ENCODE assay signal across 1 cellular context in genomic region chr2:42127425-42128424, GRCh38.
A peak's percentile ranks its signal among the peaks of the same experiment; 100 is the strongest.
TF ChIP-seq lines count a peak whose summit lies in the region.

No MANE protein-coding gene starts in this region.

TF ChIP-seq in HepG2, 621 proteins besides CTCF, POLR2A, EP300 and RAD21 (continued from another document and continues in another):
- TF ChIP-seq CSRNP2 (CRISPR knock-in tag; conservative IDR thresholded peaks at IDR 0.05; ENCODE audit: low read depth): no peak
- TF ChIP-seq MAX (IDR thresholded peaks at IDR 0.05): peak; percentile 44; the same call in 1 of the 2 replicates
- TF ChIP-seq KDM5B (CRISPR knock-in tag; IDR thresholded peaks at IDR 0.05; ENCODE audit: borderline replicate concordance): no peak
- TF ChIP-seq MED1 (CRISPR knock-in tag; IDR thresholded peaks at IDR 0.05): peak; percentile 99
- TF ChIP-seq ZNF672 (CRISPR knock-in tag; IDR thresholded peaks at IDR 0.05): no peak
- TF ChIP-seq ZBTB4 (CRISPR knock-in tag; IDR thresholded peaks at IDR 0.05; ENCODE audit: borderline replicate concordance): peak; percentile 86; the same call in 1 of the 2 replicates
- TF ChIP-seq GFI1 (CRISPR knock-in tag; IDR thresholded peaks at IDR 0.05; ENCODE audit: borderline replicate concordance): peak; percentile 95
- no peak for TF ChIP-seq ZZZ3 (CRISPR knock-in tag; IDR thresholded peaks at IDR 0.05; ENCODE audit: borderline replicate concordance)
- TF ChIP-seq ZUFSP (CRISPR knock-in tag; IDR thresholded peaks at IDR 0.05; ENCODE audit: borderline replicate concordance): no peak
- TF ChIP-seq TIGD3 (CRISPR knock-in tag; IDR thresholded peaks at IDR 0.05; ENCODE audit: borderline replicate concordance): no peak
- TF ChIP-seq ZNF282 (IDR thresholded peaks at IDR 0.05; ENCODE audit: partially characterized antibody): no peak
- TF ChIP-seq RNF219 (CRISPR knock-in tag; IDR thresholded peaks at IDR 0.05): peak; percentile 28; the same call in 1 of the 2 replicates
- TF ChIP-seq PCBP1 (IDR thresholded peaks at IDR 0.05; ENCODE audit: borderline replicate concordance, low read depth, low read length): no peak
- peak; percentile 37 for TF ChIP-seq STAG1 (CRISPR knock-in tag; IDR thresholded peaks at IDR 0.05)
- TF ChIP-seq DPF2 (CRISPR knock-in tag; IDR thresholded peaks at IDR 0.05; ENCODE audit: borderline replicate concordance, low read depth): peak; percentile 71; the same call in 1 of the 2 replicates
- peak; percentile 19; the same call in 1 of the 2 replicates for TF ChIP-seq SPEN (CRISPR knock-in tag; IDR thresholded peaks at IDR 0.05; ENCODE audit: low read depth)
- TF ChIP-seq DZIP1 (CRISPR knock-in tag; IDR thresholded peaks at IDR 0.05): no peak
- peak; percentile 43; the same call in 1 of the 2 replicates for TF ChIP-seq ATF1 (CRISPR knock-in tag; IDR thresholded peaks at IDR 0.05)
- peak; percentile 59 for TF ChIP-seq RBFOX2 (IDR thresholded peaks at IDR 0.05; ENCODE audit: low read depth, low read length)
- TF ChIP-seq ZNF644 (CRISPR knock-in tag; IDR thresholded peaks at IDR 0.05; ENCODE audit: low read depth): peak; percentile 43
- no peak for TF ChIP-seq BCLAF1 (IDR thresholded peaks at IDR 0.05)
- TF ChIP-seq KDM6A (CRISPR knock-in tag; IDR thresholded peaks at IDR 0.05; ENCODE audit: low read depth): no peak
- no peak for TF ChIP-seq ZNF691 (CRISPR knock-in tag; IDR thresholded peaks at IDR 0.05; ENCODE audit: borderline replicate concordance, low read depth)
- no peak for TF ChIP-seq ZNF33A (CRISPR knock-in tag; IDR thresholded peaks at IDR 0.05; ENCODE audit: borderline replicate concordance)
- TF ChIP-seq RBM39 (IDR thresholded peaks at IDR 0.05; ENCODE audit: low read depth, low read length, poor library complexity, severe bottlenecking): no peak
- TF ChIP-seq ARID2 (CRISPR knock-in tag; IDR thresholded peaks at IDR 0.05; ENCODE audit: borderline replicate concordance): no peak
- no peak for TF ChIP-seq ZNF275 (CRISPR knock-in tag; IDR thresholded peaks at IDR 0.05; ENCODE audit: borderline replicate concordance)
- TF ChIP-seq PAXIP1 (CRISPR knock-in tag; conservative IDR thresholded peaks at IDR 0.05): peak; percentile 94
- peak; percentile 87 for TF ChIP-seq RXRB (CRISPR knock-in tag; IDR thresholded peaks at IDR 0.05; ENCODE audit: borderline replicate concordance)
- TF ChIP-seq CENPT (CRISPR knock-in tag; IDR thresholded peaks at IDR 0.05; ENCODE audit: low read depth): no peak
- no peak for TF ChIP-seq ZNF224 (CRISPR knock-in tag; IDR thresholded peaks at IDR 0.05)
